4 cellular contexts compared by ENCODE assay signal in the genomic region with DNA sequence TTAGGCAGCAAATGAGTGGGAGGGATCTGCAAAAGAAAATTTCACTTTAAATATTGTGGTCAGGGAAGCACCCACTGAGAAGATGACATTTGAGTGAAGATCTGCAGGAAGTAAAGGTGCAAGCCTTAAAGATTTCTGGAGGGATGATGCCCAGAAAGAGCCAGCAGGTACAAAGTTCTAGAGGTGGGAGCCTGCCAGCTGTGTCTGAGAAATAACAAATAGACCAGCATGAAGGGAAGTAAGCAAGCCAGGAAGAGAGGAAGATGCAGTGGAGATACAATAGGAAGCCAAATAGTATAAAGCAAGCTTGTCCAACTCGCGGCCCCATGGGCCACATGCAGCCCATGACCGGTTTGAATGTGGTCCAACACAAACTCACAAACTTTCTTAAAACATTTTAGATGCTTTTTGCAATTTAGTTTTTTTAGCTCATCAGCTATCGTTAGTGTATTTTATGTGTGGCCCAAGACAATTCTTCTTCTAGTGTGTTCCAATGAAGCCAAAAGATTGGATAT.
"Had no signal": no experiment of that assay in that cellular context is flagged by ENCODE, and none has a peak within 500 bp of the region (broad histone marks: within the 10 kb centered on the region; RNA-seq: fewer than 3 reads in every experiment).

No MANE protein-coding gene starts in this region.

- H3K4me3 ChIP-seq: GM23338 had no signal

- ATAC-seq: GM23338 had no signal

- DNase-seq: H9, HCEC 1CT, IMR-90 had no signal
